14 cellular contexts compared by ENCODE assay signal in genomic region chr7:104845541-104845940, GRCh38.
A peak's percentile ranks its signal among the peaks of the same experiment; 100 is the strongest.
DNase-seq lines count a peak whose midpoint lies in the region; TF ChIP-seq lines count a peak whose summit lies in the region.
"Had no signal": no experiment of that assay in that cellular context is flagged by ENCODE, and none has a peak within 500 bp of the region (broad histone marks: within the 10 kb centered on the region; RNA-seq: fewer than 3 reads in every experiment).

No MANE protein-coding gene starts in this region.

- H3K27me3 ChIP-seq in layer of hippocampus (ENCODE audit: control insufficient read depth, insufficient read depth, low read length), result no peaks in the 10 kb centered on the region
- peaks cover 3% of the 10 kb centered on the region for H3K27me3 ChIP-seq in osteoblast (ENCODE audit: insufficient read depth, low read length)

- peak overlapping the region; percentile 70 for H3K27ac ChIP-seq in cingulate gyrus (ENCODE audit: low read depth, low read length)
- peak overlapping the region; percentile 88 for H3K27ac ChIP-seq in layer of hippocampus (ENCODE audit: low read depth, low read length)
- no peak overlapping the region for H3K27ac ChIP-seq in osteoblast (ENCODE audit: low read depth, low read length)

- no peaks in the 10 kb centered on the region for H3K79me2 ChIP-seq in osteoblast (ENCODE audit: insufficient read depth, low read length)

- peak; percentile 18 for DNase-seq in NCI-H69 (lab: John Stamatoyannopoulos, UW)
- peak; percentile 88 for DNase-seq in putamen (ENCODE audit: low spot score)
- DNase-seq in osteoblast (ENCODE audit: insufficient read length, low spot score, missing footprints), result no peak
- DNase-seq in DMS79 (lab: John Stamatoyannopoulos, UW), result no peak
- no peak for DNase-seq in stimulated activated CD4-positive, alpha-beta T cell treated with anti-CD3 and anti-CD28 coated beads, Interleukin-2, amount 100 ng/mL, for 24 hours
- DNase-seq: Calu3; CD4-positive, alpha-beta memory T cell; DMS79 treated with DMSO at 0.1 percent for 48 hours; NCI-H1930; NCI-H510A treated with DMSO at 0.1 percent for 48 hours; SHP77 treated with DMSO at 0.1 percent for 48 hours had no signal

- no peaks in the 10 kb centered on the region for H3K36me3 ChIP-seq in osteoblast (ENCODE audit: insufficient read depth, low read length)

- no peak overlapping the region for H3K4me2 ChIP-seq in osteoblast (ENCODE audit: insufficient read depth, low read length)

- H2AFZ ChIP-seq in osteoblast (ENCODE audit: low read length), result no peak overlapping the region

- no peak for TF ChIP-seq CTCF in osteoblast (IDR thresholded peaks at IDR 0.05; ENCODE audit: extremely low read depth, low read depth, low read length)

- H4K20me1 ChIP-seq in osteoblast (ENCODE audit: insufficient read depth, low read length), result no peaks in the 10 kb centered on the region

- no peaks in the 10 kb centered on the region for H3K4me1 ChIP-seq in osteoblast (ENCODE audit: insufficient read depth, low read length)

- H3K9me3 ChIP-seq in osteoblast (ENCODE audit: low read depth, low read length), result no peaks in the 10 kb centered on the region

- H3K4me3 ChIP-seq in osteoblast (ENCODE audit: insufficient read depth, low read length), result no peak overlapping the region
- H3K4me3 ChIP-seq: K562 had no signal

Comparison
In these comparisons a context has a peak if more than half of its experiments do, and no peak if none do; other contexts are left out.
1. DNase-seq: peak in NCI-H69 (single experiment) and putamen (single experiment); none in osteoblast (single experiment), DMS79 (single experiment) and stimulated activated CD4-positive, alpha-beta T cell treated with anti-CD3 and anti-CD28 coated beads, Interleukin-2, amount 100 ng/mL, for 24 hours (0 of 2).